In the genomic region with DNA sequence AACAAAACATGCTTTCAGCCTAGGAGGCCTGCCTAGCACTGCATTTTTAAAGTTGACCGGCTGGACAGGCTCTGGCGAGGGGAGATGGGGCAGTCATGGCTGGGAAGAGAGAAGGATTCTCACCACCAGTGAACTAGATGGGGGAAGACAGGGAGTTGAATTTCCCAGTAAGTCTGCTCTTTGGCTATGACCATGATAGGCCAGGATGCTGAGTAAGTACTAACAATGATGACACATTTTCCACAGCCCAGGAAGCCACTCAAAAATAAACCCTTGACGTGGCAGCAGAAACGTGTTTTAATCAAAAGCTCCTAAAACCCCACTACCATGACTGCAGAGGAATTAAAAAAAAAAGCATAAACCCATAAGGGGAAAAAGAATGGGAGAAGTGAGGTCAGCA, we compare ENCODE assay signal across 11 cellular contexts. TPM values are rescaled to one million over a fixed set of nuclear protein-coding genes. Genes with fewer than 3 reads are reported as not detected.
DNase-seq lines count a peak whose midpoint lies in the region; ATAC-seq and TF ChIP-seq lines count a peak whose summit lies in the region.
"Had no signal": no experiment of that assay in that cellular context is flagged by ENCODE, and none has a peak within 500 bp of the region (broad histone marks: within the 10 kb centered on the region; RNA-seq: fewer than 3 reads in every experiment).

No MANE protein-coding gene starts in this region.

- CTCF ChIA-PET in activated CD4-positive, alpha-beta memory T cell treated with anti-CD3 and anti-CD28 coated beads, Interleukin-2, amount 10 ng/mL, durations not matched to agents 7 days and 5 days (lab: Charles Lee) = interaction anchor here (1.2 to 1.8 kb wide), 2 partner anchors 25 to 30 kb away, joined by 5 read pairs; no protein-coding TSS in a partner anchor
- CTCF ChIA-PET in A673 (lab: Charles Lee) = no interaction called here

- intact Hi-C loops in A673 (cut with micrococcal nuclease; ENCODE audit: unreplicated experiment) = no loop called here

- no peaks in the 10 kb centered on the region for H4K20me1 ChIP-seq in GM23248 (ENCODE audit: insufficient read depth)

- in situ Hi-C loops in GM23248 (cut with MboI) = no loop called here

- peak; percentile 90 for DNase-seq in GM23248
- no peak for DNase-seq in activated CD4-positive, alpha-beta memory T cell treated with anti-CD3 and anti-CD28 coated beads, Interleukin-2, amount 10 ng/mL, durations not matched to agents 7 days and 5 days
- DNase-seq in fibroblast of villous mesenchyme (ENCODE audit: low read depth) = peak; percentile 61
- no peak for DNase-seq in A673 (ENCODE audit: low spot score)
- no peak for DNase-seq in NCI-H1048 (lab: John Stamatoyannopoulos, UW)
- DNase-seq in activated gamma-delta T cell treated with Interleukin-2 at 50 U/mL for 16 hours = no peak
- DNase-seq: effector CD4-positive, alpha-beta T cell; naive B cell had no signal

- H3K9me2 ChIP-seq in GM23248 (ENCODE audit: insufficient read depth) = no peaks in the 10 kb centered on the region

- ATAC-seq in GM18909 (IDR thresholded peaks at IDR 0.05; ENCODE audit: poor library complexity, unreplicated experiment) = no peak

- H2AFZ ChIP-seq in GM23248 = no peak overlapping the region

- no peaks in the 10 kb centered on the region for H3K27me3 Mint-ChIP-seq in activated CD4-positive, alpha-beta memory T cell treated with anti-CD3 and anti-CD28 coated beads, Interleukin-2, amount 10 ng/mL, durations not matched to agents 7 days and 5 days
- H3K27me3 Mint-ChIP-seq: naive B cell had no signal

- BruUV-seq in A673 (replicated peaks; lab: Mats Ljungman, UMichigan) = no TSS peak

- POLR2A ChIA-PET in activated CD4-positive, alpha-beta memory T cell treated with anti-CD3 and anti-CD28 coated beads, Interleukin-2, amount 10 ng/mL, durations not matched to agents 7 days and 5 days (lab: Charles Lee) = interaction anchor here (1.7 to 1.9 kb wide), 2 partner anchors 14 to 19 kb away, joined by 3 to 5 read pairs; a partner anchor contains a TSS
- POLR2A ChIA-PET in A673 (lab: Charles Lee; ENCODE audit: low non-redundant PET) = no interaction called here

- H3K4me3 ChIP-seq in GM23248 (0 out of 2 replicates have a peak overlapping the region, but pooled peaks have one; percentile 20), fibroblast of villous mesenchyme (ENCODE audit: low read depth, low read length) (no peak overlapping the region), rectal smooth muscle tissue (ENCODE audit: low read length) (no peak overlapping the region), A673 (ENCODE audit: low read depth, low read length, poor library complexity, severe bottlenecking) (no peak overlapping the region)

- H3K4me2 ChIP-seq in GM23248 (ENCODE audit: unreplicated experiment) = peak overlapping the region; percentile 63

- no peak overlapping the region for H3K4me3 Mint-ChIP-seq in activated CD4-positive, alpha-beta memory T cell treated with anti-CD3 and anti-CD28 coated beads, Interleukin-2, amount 10 ng/mL, durations not matched to agents 7 days and 5 days
- H3K4me3 Mint-ChIP-seq: naive B cell had no signal

- TF ChIP-seq CTCF in fibroblast of villous mesenchyme (IDR thresholded peaks at IDR 0.05; ENCODE audit: insufficient read depth, low read depth, low read length) (no peak), A673 (conservative IDR thresholded peaks at IDR 0.05; ENCODE audit: low read depth, low read length) (no peak)

- no peaks in the 10 kb centered on the region for H3K27me3 ChIP-seq in GM23248 (replicated peaks; ENCODE audit: insufficient read depth)
- no peaks in the 10 kb centered on the region for H3K27me3 ChIP-seq in rectal smooth muscle tissue (ENCODE audit: control insufficient read depth, insufficient read depth, low read length)
- no peaks in the 10 kb centered on the region for H3K27me3 ChIP-seq in A673 (replicated peaks; ENCODE audit: insufficient read depth, low read depth, low read length, poor library complexity)

- H3K4me1 Mint-ChIP-seq in activated CD4-positive, alpha-beta memory T cell treated with anti-CD3 and anti-CD28 coated beads, Interleukin-2, amount 10 ng/mL, durations not matched to agents 7 days and 5 days = peaks cover 41% of the 10 kb centered on the region

- H3K36me3 Mint-ChIP-seq in activated CD4-positive, alpha-beta memory T cell treated with anti-CD3 and anti-CD28 coated beads, Interleukin-2, amount 10 ng/mL, durations not matched to agents 7 days and 5 days (ENCODE audit: low read depth) = peaks cover 39% of the 10 kb centered on the region

- H3F3A ChIP-seq in GM23248 (ENCODE audit: insufficient read depth) = peaks cover 70% of the 10 kb centered on the region

- no peaks in the 10 kb centered on the region for H3K9me3 Mint-ChIP-seq in activated CD4-positive, alpha-beta memory T cell treated with anti-CD3 and anti-CD28 coated beads, Interleukin-2, amount 10 ng/mL, durations not matched to agents 7 days and 5 days
- H3K9me3 Mint-ChIP-seq: naive B cell had no signal

- H3K4me1 ChIP-seq in GM23248 (ENCODE audit: insufficient read depth) = peaks cover 67% of the 10 kb centered on the region
- H3K4me1 ChIP-seq in rectal smooth muscle tissue (ENCODE audit: control insufficient read depth, insufficient read depth, low read length) = peaks cover 72% of the 10 kb centered on the region
- H3K4me1 ChIP-seq in A673 (ENCODE audit: insufficient read depth, low read length, poor library complexity, severe bottlenecking) = peaks cover 20% of the 10 kb centered on the region

- H3K9ac ChIP-seq in GM23248 = peak overlapping the region; percentile 81
- H3K9ac ChIP-seq in rectal smooth muscle tissue (ENCODE audit: low read length) = no peak overlapping the region

- H3K27ac Mint-ChIP-seq in activated CD4-positive, alpha-beta memory T cell treated with anti-CD3 and anti-CD28 coated beads, Interleukin-2, amount 10 ng/mL, durations not matched to agents 7 days and 5 days = peak overlapping the region; percentile 77

- H3K27ac ChIP-seq in GM23248 = peak overlapping the region; percentile 99
- peak overlapping the region; percentile 97 for H3K27ac ChIP-seq in rectal smooth muscle tissue (ENCODE audit: low read depth, low read length)
- H3K27ac ChIP-seq in A673 (ENCODE audit: low read depth, low read length, poor library complexity, severe bottlenecking) = no peak overlapping the region
- H3K27ac ChIP-seq: VCaP had no signal

- peaks cover 57% of the 10 kb centered on the region for H3K36me3 ChIP-seq in GM23248 (ENCODE audit: low read depth)
- peaks cover 37% of the 10 kb centered on the region for H3K36me3 ChIP-seq in rectal smooth muscle tissue (ENCODE audit: control insufficient read depth, insufficient read depth, low read length)
- H3K36me3 ChIP-seq in A673 (ENCODE audit: insufficient read depth, low read length, poor library complexity, severe bottlenecking) = peaks cover 45% of the 10 kb centered on the region

- peaks cover 89% of the 10 kb centered on the region for H3K79me2 ChIP-seq in GM23248 (ENCODE audit: insufficient read depth)

- WGBS in GM23248 (ENCODE audit: low coverage in 1 of 2, low lambda C conversion rate in 2 of 2, missing lambda C conversion rate in 2 of 2), 2 experiments = 16 to 17% methylated on average over 4 of the region's 4 CpGs

- H3K9me3 ChIP-seq in GM23248 (ENCODE audit: low read depth) (no peaks in the 10 kb centered on the region), A673 (ENCODE audit: low read depth, low read length, poor library complexity, severe bottlenecking) (no peaks in the 10 kb centered on the region)

RNA-seq across cellular contexts. Expression of a gene that starts 19.0 kb away (rescaled TPM):
- 97.0 and 117 TPM in 2 replicates for total RNA-seq in GM23248 (2014; rRNA removed; shearing (Covaris generic))
- 81.1 and 83.4 TPM in 2 replicates for polyA plus RNA-seq in GM23248 (2016; fragmentation: Nextera tagmentation; extraction: Ambion mirVana)
- total RNA-seq in activated CD4-positive, alpha-beta memory T cell treated with anti-CD3 and anti-CD28 coated beads, Interleukin-2, amount 10 ng/mL, durations not matched to agents 7 days and 5 days = 10 to 100 TPM; 44.1 to 45.2 TPM
- total RNA-seq in fibroblast of villous mesenchyme (105 and 129 TPM in 2 replicates), A673 (2021) (54.5 and 55.2 TPM in 2 replicates)

RNA-seq across cellular contexts. Expression of a gene that starts 19.3 kb away (rescaled TPM):
- 32.0 and 34.7 TPM in 2 replicates for total RNA-seq in GM23248 (2014; rRNA removed; shearing (Covaris generic))
- polyA plus RNA-seq in GM23248 (2016; fragmentation: Nextera tagmentation; extraction: Ambion mirVana) = 34.3 and 38.3 TPM in 2 replicates
- 10 to 100 TPM; 35.2 to 37.5 TPM for total RNA-seq in activated CD4-positive, alpha-beta memory T cell treated with anti-CD3 and anti-CD28 coated beads, Interleukin-2, amount 10 ng/mL, durations not matched to agents 7 days and 5 days
- 34.1 and 51.4 TPM in 2 replicates for total RNA-seq in fibroblast of villous mesenchyme
- total RNA-seq in A673 (2021) = 29.2 and 31.7 TPM in 2 replicates

Comparison
In these comparisons a context has a peak if more than half of its experiments do, and no peak if none do; other contexts are left out.
1. DNase-seq: peak in GM23248 (single experiment) and fibroblast of villous mesenchyme (single experiment); none in activated CD4-positive, alpha-beta memory T cell treated with anti-CD3 and anti-CD28 coated beads, Interleukin-2, amount 10 ng/mL, durations not matched to agents 7 days and 5 days (single experiment), A673 (single experiment), NCI-H1048 (single experiment) and activated gamma-delta T cell treated with Interleukin-2 at 50 U/mL for 16 hours (single experiment).